8 cellular contexts compared by ENCODE assay signal in genomic region chr12:82108615-82109014, GRCh38.
"Had no signal": no experiment of that assay in that cellular context is flagged by ENCODE, and none has a peak within 500 bp of the region (broad histone marks: within the 10 kb centered on the region; RNA-seq: fewer than 3 reads in every experiment).

No MANE protein-coding gene starts in this region.

- H3K9me3 ChIP-seq: HAP-1 had no signal

- H3K27ac Mint-ChIP-seq: HFFc6, IgD-negative memory B cell had no signal

- H3K27ac ChIP-seq: GM23248, HL-60 had no signal

- H2AFZ ChIP-seq: GM23248 had no signal

- DNase-seq: GM23248, H7, HFFc6, KG1 had no signal

- H3K4me1 ChIP-seq: HAP-1 had no signal

- H3K4me3 Mint-ChIP-seq: HFFc6, IgD-negative memory B cell had no signal

- H3K36me3 Mint-ChIP-seq: IgD-negative memory B cell had no signal

- ATAC-seq: HCT116 had no signal

- H3K9ac ChIP-seq: GM23248 had no signal

- H3K4me1 Mint-ChIP-seq: IgD-negative memory B cell had no signal

- H3K27me3 Mint-ChIP-seq: IgD-negative memory B cell had no signal

- H3K36me3 ChIP-seq: HAP-1 had no signal

- H3K4me3 ChIP-seq: GM23248, HAP-1 had no signal
